ENCODE assay signal across 8 cellular contexts in genomic region chr5:179558912-179559279, GRCh38. TPM values are rescaled to one million over a fixed set of nuclear protein-coding genes. Genes with fewer than 3 reads are reported as not detected.
A peak's percentile ranks its signal among the peaks of the same experiment; 100 is the strongest.
DNase-seq lines count a peak whose midpoint lies in the region; TF ChIP-seq lines count a peak whose summit lies in the region.

No MANE protein-coding gene starts in this region.

- H3K27me3 ChIP-seq in Caco-2 (replicated peaks; ENCODE audit: control insufficient read depth, insufficient read depth, low read length) (no peaks in the 10 kb centered on the region), SJCRH30 (no peaks in the 10 kb centered on the region), muscle layer of colon (ENCODE audit: control insufficient read depth in 1 of 2, insufficient read depth in 2 of 2, low read length in 2 of 2) (no peaks in the 10 kb centered on the region)

- POLR2A ChIA-PET in Caco-2 (lab: Charles Lee) = interaction anchor here (0.9 to 1.6 kb wide), 6 partner anchors 8 to 173 kb away, joined by 3 to 25 read pairs (median 6); partner anchors contain the start of genes HNRNPH1 and RUFY1

- peak; percentile 71 to 74 for DNase-seq in Caco-2
- peak; percentile 57 for DNase-seq in HPDE6-E6E7 (ENCODE audit: extremely low spot score)
- peak; percentile 50 to 62 for DNase-seq in SJCRH30
- peak; percentile 68 for DNase-seq in endothelial cell (ENCODE audit: low spot score)
- no peak for DNase-seq in globus pallidus (ENCODE audit: low spot score)
- DNase-seq in cerebellar nuclear complex (lab: John Stamatoyannopoulos, UW) = no peak
- DNase-seq in occipital lobe (lab: John Stamatoyannopoulos, UW) = no peak

- no peaks in the 10 kb centered on the region for H3K9me3 Mint-ChIP-seq in Caco-2 (ENCODE audit: unreplicated experiment)
- no peaks in the 10 kb centered on the region for H3K9me3 Mint-ChIP-seq in endothelial cell (ENCODE audit: unreplicated experiment)

- intact Hi-C loops in Caco-2 (cut with micrococcal nuclease; ENCODE audit: unreplicated experiment) = loop anchor here (1.0 to 5.0 kb wide), 3 partner anchors 8 to 140 kb away; partner anchors contain the start of genes CANX and HNRNPH1

- H3K4me3 Mint-ChIP-seq in Caco-2 (ENCODE audit: unreplicated experiment) = peak overlapping the region; percentile 91
- peak overlapping the region; percentile 95 for H3K4me3 Mint-ChIP-seq in endothelial cell (ENCODE audit: unreplicated experiment)

- H3K27me3 Mint-ChIP-seq in Caco-2 (ENCODE audit: insufficient read depth, unreplicated experiment) = no peaks in the 10 kb centered on the region
- peaks cover 5% of the 10 kb centered on the region for H3K27me3 Mint-ChIP-seq in endothelial cell (ENCODE audit: unreplicated experiment)

- H3K27ac Mint-ChIP-seq in Caco-2 (ENCODE audit: unreplicated experiment) (peak overlapping the region; percentile 91), endothelial cell (ENCODE audit: unreplicated experiment) (peak overlapping the region; percentile 98)

- H3K4me1 ChIP-seq in Caco-2 (no peaks in the 10 kb centered on the region), SJCRH30 (no peaks in the 10 kb centered on the region), muscle layer of colon (ENCODE audit: insufficient read depth, low read length) (peaks cover 5% of the 10 kb centered on the region)

- TF ChIP-seq CTCF in Caco-2 (IDR thresholded peaks at IDR 0.05; ENCODE audit: insufficient read depth in 1 of 2, low read depth in 1 of 2, low read length in 1 of 2, severe bottlenecking in 1 of 2, unreplicated experiment in 1 of 2) = no peak
- no peak for TF ChIP-seq CTCF in endothelial cell (IDR thresholded peaks at IDR 0.05; ENCODE audit: unreplicated experiment)

- CTCF ChIA-PET in Caco-2 (lab: Charles Lee) = interaction anchor here (1.3 to 1.4 kb wide), 2 partner anchors 8 to 10 kb away, joined by 3 to 4 read pairs; partner anchors contain the start of gene RUFY1

- H3K4me1 Mint-ChIP-seq in Caco-2 (ENCODE audit: low read depth, unreplicated experiment) (peaks cover 10% of the 10 kb centered on the region), endothelial cell (ENCODE audit: unreplicated experiment) (peaks cover 20% of the 10 kb centered on the region)

- H3K36me3 Mint-ChIP-seq in Caco-2 (ENCODE audit: insufficient read depth, unreplicated experiment) (peaks cover 56% of the 10 kb centered on the region), endothelial cell (ENCODE audit: low read depth, unreplicated experiment) (peaks cover 22% of the 10 kb centered on the region)

- H3K36me3 ChIP-seq in Caco-2 (ENCODE audit: control insufficient read depth, insufficient read depth, low read length) = no peaks in the 10 kb centered on the region
- peaks cover 17% of the 10 kb centered on the region for H3K36me3 ChIP-seq in SJCRH30
- peaks cover 18% of the 10 kb centered on the region for H3K36me3 ChIP-seq in muscle layer of colon (ENCODE audit: insufficient read depth, low read length)

- H3K27ac ChIP-seq in SJCRH30 (peak overlapping the region; percentile 69), muscle layer of colon (ENCODE audit: low read depth, low read length) (peak overlapping the region; percentile 92)

- TSS peak; percentile 94 for BruUV-seq in Caco-2 (replicated peaks; lab: Mats Ljungman, UMichigan)

- H3K4me3 ChIP-seq in Caco-2 (ENCODE audit: low read depth, low read length) (peak overlapping the region; percentile 50), SJCRH30 (peak overlapping the region; percentile 60), muscle layer of colon (ENCODE audit: low read depth in 1 of 2, low read length in 2 of 2) (peak overlapping the region; percentile 62 to 70)

- H3K9me3 ChIP-seq in Caco-2 (no peaks in the 10 kb centered on the region), SJCRH30 (replicated peaks) (no peaks in the 10 kb centered on the region), muscle layer of colon (ENCODE audit: low read length) (no peaks in the 10 kb centered on the region)

- peak overlapping the region; percentile 23 for H3K9ac ChIP-seq in muscle layer of colon (ENCODE audit: low read length)

RNA-seq across cellular contexts. Expression of gene RUFY1, which starts 8.5 kb away (rescaled TPM):
- total RNA-seq in Caco-2 (2022) (33.4 and 36.3 TPM in 2 replicates), endothelial cell (ENCODE audit: unreplicated experiment) (30.5 TPM), occipital lobe (24.0 TPM)
- total RNA-seq in SJCRH30 (2014; rRNA removed; shearing (Covaris generic)) = 24.8 and 25.7 TPM in 2 replicates

Comparison
In these comparisons a context has a peak if more than half of its experiments do, and no peak if none do; other contexts are left out.
1. DNase-seq: peak in Caco-2 (2 of 2), HPDE6-E6E7 (single experiment), SJCRH30 (2 of 2) and endothelial cell (single experiment); none in globus pallidus (single experiment), cerebellar nuclear complex (0 of 2) and occipital lobe (single experiment).
2. Peak in every context shown above with its lines, with median percentiles within 50 percentile points of each other: H3K4me3 ChIP-seq.